Comparison of ENCODE assay signal across 23 cellular contexts in the genomic region with DNA sequence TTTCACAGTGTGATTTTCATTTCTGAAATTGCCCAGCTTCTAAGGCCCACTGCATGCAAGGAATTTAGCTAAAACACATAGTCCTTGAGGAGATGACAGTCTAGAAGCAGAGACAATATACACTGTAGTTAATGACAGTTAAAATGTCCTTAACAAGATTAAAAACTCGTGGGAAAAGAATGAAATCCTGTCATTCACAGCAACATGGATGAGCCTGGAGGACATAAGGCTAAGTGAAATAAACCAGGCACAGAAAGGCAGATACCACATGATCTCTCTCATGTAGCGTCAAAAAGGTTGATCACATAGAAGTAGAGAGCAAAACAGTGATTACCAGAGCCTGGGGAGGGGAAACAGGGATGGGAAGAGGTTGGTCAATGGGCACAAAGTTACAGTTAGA. TPM values are rescaled to one million over a fixed set of nuclear protein-coding genes. Genes with fewer than 3 reads are reported as not detected.
"Had no signal": no experiment of that assay in that cellular context is flagged by ENCODE, and none has a peak within 500 bp of the region (broad histone marks: within the 10 kb centered on the region; RNA-seq: fewer than 3 reads in every experiment).

No MANE protein-coding gene starts in this region.

- H3K9ac ChIP-seq: neural progenitor cell had no signal

- H3K4me3 ChIP-seq: dorsolateral prefrontal cortex, gastroesophageal sphincter, left ventricle myocardium inferior, neural progenitor cell, ovary, smooth muscle cell had no signal

- H2AFZ ChIP-seq: neural progenitor cell had no signal

- H3K27ac ChIP-seq: gastroesophageal sphincter, left ventricle myocardium inferior, neural progenitor cell, ovary had no signal

- ATAC-seq: gastroesophageal sphincter, natural killer cell had no signal

- H3K27me3 ChIP-seq: dorsolateral prefrontal cortex, neural progenitor cell, ovary had no signal

- H3K4me1 ChIP-seq: left ventricle myocardium inferior had no signal

- FAIRE-seq: keratinocyte, urothelium cell line had no signal

- DNase-seq: cortex of kidney; effector CD8-positive, alpha-beta T cell; immature natural killer cell; left ventricle myocardium inferior; natural killer cell; nucleus accumbens; ovary; right cardiac atrium; stimulated activated CD4-positive, alpha-beta T cell treated with anti-CD3 and anti-CD28 coated beads, Interleukin-2, amount 100 ng/mL, for 48 hours; stimulated activated naive CD4-positive, alpha-beta T cell treated with Interleukin-2 at 50 U/mL for 16 hours had no signal

- H3K36me3 ChIP-seq: gastroesophageal sphincter, left ventricle myocardium inferior, lower lobe of right lung, neural progenitor cell, ovary had no signal

- H3K4me2 ChIP-seq: neural progenitor cell, smooth muscle cell had no signal

- H3K9me3 ChIP-seq: gastroesophageal sphincter, left ventricle myocardium inferior, lower lobe of right lung, ovary had no signal

RNA-seq across cellular contexts. Expression of gene GOLGA8J, which starts 36.3 kb away (rescaled TPM):
- total RNA-seq: fibroblast of villous mesenchyme, mesothelial cell of epicardium, mucosa of gallbladder, myocyte, posterior vena cava, smooth muscle cell had no signal
- polyA plus RNA-seq: esophagus, keratinocyte, ovary, right cardiac atrium, smooth muscle cell had no signal
